9 cellular contexts compared by ENCODE assay signal in the genomic region with DNA sequence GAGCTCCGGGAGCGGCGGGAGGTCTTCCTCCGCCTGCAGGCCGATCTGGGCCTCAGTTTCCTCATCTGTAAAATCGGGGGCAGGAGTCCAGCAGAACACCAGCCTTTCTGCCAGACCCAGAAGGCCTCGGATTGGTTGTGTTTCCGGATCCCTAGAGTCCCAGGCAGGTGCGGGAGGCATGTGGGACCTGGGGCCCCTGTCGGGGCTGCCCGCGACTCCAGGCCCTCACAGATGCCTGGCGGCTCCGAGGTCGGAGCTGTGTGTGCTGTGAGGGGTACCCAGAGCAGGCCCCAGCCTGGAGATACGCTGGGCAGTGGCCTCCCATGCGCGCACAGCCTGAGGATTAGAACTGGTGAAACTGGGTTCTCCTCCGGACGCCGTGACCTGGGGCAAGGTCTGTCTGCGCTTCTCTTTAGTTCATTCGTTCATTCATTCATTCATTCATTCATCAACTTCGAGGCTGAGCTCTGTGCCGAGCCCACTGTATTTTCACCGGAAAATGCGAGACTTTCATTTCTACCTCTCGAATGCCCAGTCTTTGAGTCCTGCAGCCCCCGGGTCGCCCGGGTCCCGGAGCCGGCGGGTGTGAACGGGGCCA. TPM values are rescaled to one million over a fixed set of nuclear protein-coding genes. Genes with fewer than 3 reads are reported as not detected.
DNase-seq lines count a peak whose midpoint lies in the region; ATAC-seq and TF ChIP-seq lines count a peak whose summit lies in the region.
"Had no signal": no experiment of that assay in that cellular context is flagged by ENCODE, and none has a peak within 500 bp of the region (broad histone marks: within the 10 kb centered on the region; RNA-seq: fewer than 3 reads in every experiment).

No MANE protein-coding gene starts in this region.

- no peak overlapping the region for H3K27ac Mint-ChIP-seq in activated CD4-positive, alpha-beta T cell treated with anti-CD3 and anti-CD28 coated beads, Interleukin-2, amount 10 ng/mL, durations not matched to agents 7 days and 5 days
- no peak overlapping the region for H3K27ac Mint-ChIP-seq in activated naive CD8-positive, alpha-beta T cell treated with anti-CD3 and anti-CD28 coated beads, Interleukin-2, amount 50 U/mL, for 24 hours
- no peak overlapping the region for H3K27ac Mint-ChIP-seq in immature natural killer cell

- H3K4me3 ChIP-seq in suprapubic skin: peak overlapping the region; percentile 33

- no peak overlapping the region for H3K27ac ChIP-seq in suprapubic skin

- no peak for TF ChIP-seq EP300 in suprapubic skin (IDR thresholded peaks at IDR 0.05)

- no peak for DNase-seq in activated CD4-positive, alpha-beta T cell treated with anti-CD3 and anti-CD28 coated beads, Interleukin-2, amount 10 ng/mL, durations not matched to agents 7 days and 5 days
- no peak for DNase-seq in activated CD4-positive, alpha-beta T cell treated with anti-CD3 and anti-CD28 coated beads for 48 hours
- no peak for DNase-seq in activated naive CD8-positive, alpha-beta T cell treated with anti-CD3 and anti-CD28 coated beads, Interleukin-2, amount 50 U/mL, for 24 hours
- DNase-seq in immature natural killer cell (no peak), suprapubic skin (ENCODE audit: low spot score in 2 of 2) (no peak), EL (no peak), 8988T (no peak)
- DNase-seq in stimulated activated CD4-positive, alpha-beta T cell treated with anti-CD3 and anti-CD28 coated beads, Interleukin-4, amount 100 ng/mL, for 1 hour: no peak

- peaks cover 5% of the 10 kb centered on the region for H3K4me1 Mint-ChIP-seq in activated CD4-positive, alpha-beta T cell treated with anti-CD3 and anti-CD28 coated beads, Interleukin-2, amount 10 ng/mL, durations not matched to agents 7 days and 5 days
- H3K4me1 Mint-ChIP-seq in activated naive CD8-positive, alpha-beta T cell treated with anti-CD3 and anti-CD28 coated beads, Interleukin-2, amount 50 U/mL, for 24 hours: peaks cover 9% of the 10 kb centered on the region
- H3K4me1 Mint-ChIP-seq in immature natural killer cell: peaks cover 8 to 11% of the 10 kb centered on the region in 2 donors

- POLR2A ChIA-PET in activated CD4-positive, alpha-beta T cell treated with anti-CD3 and anti-CD28 coated beads, Interleukin-2, amount 10 ng/mL, durations not matched to agents 7 days and 5 days (lab: Charles Lee): interaction anchor here (0.5 to 0.6 kb wide), 2 partner anchors 9 to 28 kb away, joined by 3 read pairs; no protein-coding TSS in a partner anchor

- no peak for ATAC-seq in activated naive CD8-positive, alpha-beta T cell treated with anti-CD3 and anti-CD28 coated beads, Interleukin-2, amount 50 U/mL, for 24 hours

- no peak for TF ChIP-seq POLR2A in suprapubic skin (IDR thresholded peaks at IDR 0.05)

- H3K27me3 Mint-ChIP-seq in activated CD4-positive, alpha-beta T cell treated with anti-CD3 and anti-CD28 coated beads, Interleukin-2, amount 10 ng/mL, durations not matched to agents 7 days and 5 days: peaks cover 15% of the 10 kb centered on the region
- peaks cover 20% of the 10 kb centered on the region for H3K27me3 Mint-ChIP-seq in activated naive CD8-positive, alpha-beta T cell treated with anti-CD3 and anti-CD28 coated beads, Interleukin-2, amount 50 U/mL, for 24 hours
- H3K27me3 Mint-ChIP-seq in immature natural killer cell (ENCODE audit: low read depth in 3 of 3): peaks cover 0 to 5% (median 2%) of the 10 kb centered on the region in 3 donors

- TF ChIP-seq CTCF in suprapubic skin (IDR thresholded peaks at IDR 0.05): no peak

- H3K27me3 ChIP-seq in suprapubic skin: peaks cover 12% of the 10 kb centered on the region

- 27% methylated on average over 17 of the region's 35 CpGs for WGBS in suprapubic skin

- no peaks in the 10 kb centered on the region for H3K36me3 Mint-ChIP-seq in activated CD4-positive, alpha-beta T cell treated with anti-CD3 and anti-CD28 coated beads, Interleukin-2, amount 10 ng/mL, durations not matched to agents 7 days and 5 days (ENCODE audit: low read depth)
- H3K36me3 Mint-ChIP-seq in activated naive CD8-positive, alpha-beta T cell treated with anti-CD3 and anti-CD28 coated beads, Interleukin-2, amount 50 U/mL, for 24 hours (ENCODE audit: low read depth): peaks cover 2% of the 10 kb centered on the region
- no peaks in the 10 kb centered on the region for H3K36me3 Mint-ChIP-seq in immature natural killer cell

- no peaks in the 10 kb centered on the region for H3K9me3 ChIP-seq in suprapubic skin

- no peaks in the 10 kb centered on the region for H3K36me3 ChIP-seq in suprapubic skin

- CTCF ChIA-PET in activated CD4-positive, alpha-beta T cell treated with anti-CD3 and anti-CD28 coated beads, Interleukin-2, amount 10 ng/mL, durations not matched to agents 7 days and 5 days (lab: Charles Lee): no interaction called here

- peak overlapping the region; percentile 49 for H3K4me3 Mint-ChIP-seq in activated CD4-positive, alpha-beta T cell treated with anti-CD3 and anti-CD28 coated beads, Interleukin-2, amount 10 ng/mL, durations not matched to agents 7 days and 5 days
- peak overlapping the region; percentile 38 for H3K4me3 Mint-ChIP-seq in activated naive CD8-positive, alpha-beta T cell treated with anti-CD3 and anti-CD28 coated beads, Interleukin-2, amount 50 U/mL, for 24 hours
- H3K4me3 Mint-ChIP-seq in immature natural killer cell: peak overlapping the region; percentile 36 to 72 (median 53)

- H3K9me3 Mint-ChIP-seq in activated CD4-positive, alpha-beta T cell treated with anti-CD3 and anti-CD28 coated beads, Interleukin-2, amount 10 ng/mL, durations not matched to agents 7 days and 5 days: no peaks in the 10 kb centered on the region
- no peaks in the 10 kb centered on the region for H3K9me3 Mint-ChIP-seq in activated naive CD8-positive, alpha-beta T cell treated with anti-CD3 and anti-CD28 coated beads, Interleukin-2, amount 50 U/mL, for 24 hours
- H3K9me3 Mint-ChIP-seq in immature natural killer cell: no peaks in the 10 kb centered on the region

- H3K4me1 ChIP-seq in suprapubic skin: peaks cover 10% of the 10 kb centered on the region

RNA-seq across cellular contexts. Expression of a gene that starts 24.6 kb away (rescaled TPM):
- not detected for total RNA-seq in activated CD4-positive, alpha-beta T cell treated with anti-CD3 and anti-CD28 coated beads, Interleukin-2, amount 10 ng/mL, durations not matched to agents 7 days and 5 days
- not detected for polyA plus RNA-seq in immature natural killer cell
- not detected for total RNA-seq in suprapubic skin
- total RNA-seq: lung microvascular endothelial cell had no signal
